ENCODE assay signal across 1 cellular context in the genomic region with DNA sequence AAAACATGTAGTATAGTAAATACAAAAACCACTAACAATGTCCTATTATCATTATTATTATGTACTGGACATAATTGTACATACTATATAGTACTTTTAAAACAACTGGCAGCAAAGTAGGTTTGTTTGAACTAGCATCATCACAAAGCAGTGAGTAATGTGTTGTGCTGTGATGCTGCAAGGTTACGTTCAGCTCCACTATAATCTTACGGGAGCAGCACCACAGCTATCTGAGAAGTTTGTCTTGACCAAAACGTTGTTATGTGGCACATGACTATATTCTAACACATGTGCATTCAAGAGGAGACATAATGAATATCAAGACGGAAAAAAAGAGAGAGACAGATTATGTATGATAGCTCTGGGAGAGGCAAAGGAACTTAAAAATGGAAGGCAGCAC.
TF ChIP-seq lines count a peak whose summit lies in the region.

No MANE protein-coding gene starts in this region.

TF ChIP-seq in IMR-90, 13 proteins besides CTCF, POLR2A, EP300 and RAD21 (continued from another document):
- TF ChIP-seq, protein P1, sequence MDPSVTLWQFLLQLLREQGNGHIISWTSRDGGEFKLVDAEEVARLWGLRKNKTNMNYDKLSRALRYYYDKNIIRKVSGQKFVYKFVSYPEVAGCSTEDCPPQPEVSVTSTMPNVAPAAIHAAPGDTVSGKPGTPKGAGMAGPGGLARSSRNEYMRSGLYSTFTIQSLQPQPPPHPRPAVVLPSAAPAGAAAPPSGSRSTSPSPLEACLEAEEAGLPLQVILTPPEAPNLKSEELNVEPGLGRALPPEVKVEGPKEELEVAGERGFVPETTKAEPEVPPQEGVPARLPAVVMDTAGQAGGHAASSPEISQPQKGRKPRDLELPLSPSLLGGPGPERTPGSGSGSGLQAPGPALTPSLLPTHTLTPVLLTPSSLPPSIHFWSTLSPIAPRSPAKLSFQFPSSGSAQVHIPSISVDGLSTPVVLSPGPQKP (IDR thresholded peaks at IDR 0.05; ENCODE audit: borderline replicate concordance, low read depth, low read length), result no peak
- TF ChIP-seq MAZ (IDR thresholded peaks at IDR 0.05; ENCODE audit: borderline replicate concordance, low read depth, low read length) (no peak), MXI1 (IDR thresholded peaks at IDR 0.05; ENCODE audit: borderline replicate concordance, low read depth, low read length) (no peak), MAFK (IDR thresholded peaks at IDR 0.05; ENCODE audit: low read depth, low read length) (no peak), RFX5 (IDR thresholded peaks at IDR 0.05; ENCODE audit: low read depth, low read length) (no peak), CEBPB (IDR thresholded peaks at IDR 0.05; ENCODE audit: low read depth, low read length) (no peak)
